ENCODE assay signal across 1 cellular context in the genomic region with DNA sequence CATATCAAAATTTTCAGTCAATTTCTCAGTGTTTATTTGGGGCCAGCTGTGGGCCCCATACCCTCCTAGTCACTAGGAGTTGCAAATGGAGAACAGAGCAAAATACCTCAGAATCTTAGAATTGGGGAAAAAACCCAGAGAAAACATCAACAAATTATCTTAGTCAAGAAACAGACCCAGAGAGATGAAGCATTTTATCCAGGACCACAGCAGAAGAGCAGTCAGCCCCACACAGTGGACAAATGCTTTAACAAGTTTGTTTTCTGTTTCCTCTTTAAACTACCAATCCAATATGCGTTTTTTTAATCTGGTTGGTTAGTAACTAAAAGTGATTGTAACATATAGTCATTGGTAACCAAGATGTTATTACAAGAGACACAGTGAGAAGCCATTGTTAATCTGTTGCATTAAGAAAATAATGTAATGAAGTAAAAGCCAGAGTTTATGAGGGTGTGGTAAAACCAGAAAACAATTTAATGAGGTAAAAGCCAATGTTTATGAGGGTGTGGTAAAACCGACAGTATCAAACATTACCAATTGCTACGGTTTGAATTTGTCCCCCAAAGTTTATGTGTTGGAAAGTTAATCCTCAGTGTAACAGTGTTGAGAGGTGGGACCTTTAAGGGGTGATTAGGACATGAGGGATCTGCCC.
TF ChIP-seq lines count a peak whose summit lies in the region.

No MANE protein-coding gene starts in this region.

TF ChIP-seq in HEK293, 187 proteins besides CTCF, POLR2A, EP300 and RAD21 (continued from another document):
- TF ChIP-seq ZFP37 (tag by site-specific recombination; IDR thresholded peaks at IDR 0.05): no peak
- no peak for TF ChIP-seq ZNF521 (tag by site-specific recombination; IDR thresholded peaks at IDR 0.05)
- TF ChIP-seq MYNN (tag by site-specific recombination; IDR thresholded peaks at IDR 0.05; ENCODE audit: borderline replicate concordance): no peak
- TF ChIP-seq, protein P1, sequence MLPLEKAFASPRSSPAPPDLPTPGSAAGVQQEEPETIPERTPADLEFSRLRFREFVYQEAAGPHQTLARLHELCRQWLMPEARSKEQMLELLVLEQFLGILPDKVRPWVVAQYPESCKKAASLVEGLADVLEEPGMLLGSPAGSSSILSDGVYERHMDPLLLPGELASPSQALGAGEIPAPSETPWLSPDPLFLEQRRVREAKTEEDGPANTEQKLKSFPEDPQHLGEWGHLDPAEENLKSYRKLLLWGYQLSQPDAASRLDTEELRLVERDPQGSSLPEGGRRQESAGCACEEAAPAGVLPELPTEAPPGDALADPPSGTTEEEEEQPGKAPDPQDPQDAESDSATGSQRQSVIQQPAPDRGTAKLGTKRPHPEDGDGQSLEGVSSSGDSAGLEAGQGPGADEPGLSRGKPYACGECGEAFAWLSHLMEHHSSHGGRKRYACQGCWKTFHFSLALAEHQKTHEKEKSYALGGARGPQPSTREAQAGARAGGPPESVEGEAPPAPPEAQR (tag by site-specific recombination; IDR thresholded peaks at IDR 0.05): no peak
- TF ChIP-seq GLI4 (tag by site-specific recombination; IDR thresholded peaks at IDR 0.05): no peak
- TF ChIP-seq ZNF785 (tag by site-specific recombination; IDR thresholded peaks at IDR 0.05): no peak
- no peak for TF ChIP-seq HOXA7 (CRISPR knock-in tag; IDR thresholded peaks at IDR 0.05; ENCODE audit: borderline replicate concordance)
